8 cellular contexts compared by ENCODE assay signal in genomic region chr6:152863618-152864326, GRCh38.
DNase-seq lines count a peak whose midpoint lies in the region; FAIRE-seq and TF ChIP-seq lines count a peak whose summit lies in the region.

No MANE protein-coding gene starts in this region.

- intact Hi-C loops in prostate gland (cut with DNase I): loop anchor here (5.0 to 10.0 kb wide), 2 partner anchors 81 to 164 kb away; no protein-coding TSS in a partner anchor

- peak; percentile 86 for FAIRE-seq in G401.6 (lab: Jason Lieb, UNC)

- TF ChIP-seq CTCF in prostate gland (IDR thresholded peaks at IDR 0.05): peak; percentile 27 to 67 (median 60)

- H3K9ac ChIP-seq in GM23248: no peak overlapping the region

- in situ Hi-C loops in GM23248 (cut with MboI): no loop called here

- H4K20me1 ChIP-seq in GM23248 (ENCODE audit: insufficient read depth): no peaks in the 10 kb centered on the region

- H3K9me2 ChIP-seq in GM23248 (ENCODE audit: insufficient read depth): no peaks in the 10 kb centered on the region

- WGBS in GM23248 (ENCODE audit: low coverage in 1 of 2, low lambda C conversion rate in 2 of 2, missing lambda C conversion rate in 2 of 2), 2 experiments: 56 to 57% methylated on average over 10 of the region's 10 CpGs
- 61% methylated on average over 10 of the region's 10 CpGs for WGBS in prostate gland

- H3K27me3 ChIP-seq in GM23248 (replicated peaks; ENCODE audit: insufficient read depth) (peaks cover 13% of the 10 kb centered on the region; the same call in 1 of the 2 replicates), SJSA1 (replicated peaks) (peaks cover 4% of the 10 kb centered on the region), prostate gland (replicated peaks; ENCODE audit: insufficient read depth) (no peaks in the 10 kb centered on the region)

- no peak overlapping the region for H3K4me2 ChIP-seq in GM23248 (ENCODE audit: unreplicated experiment)

- H3K79me2 ChIP-seq in GM23248 (ENCODE audit: insufficient read depth): no peaks in the 10 kb centered on the region

- H2AFZ ChIP-seq in GM23248: no peak overlapping the region

- H3K27ac ChIP-seq in GM23248 (no peak overlapping the region), SJSA1 (no peak overlapping the region), prostate gland (no peak overlapping the region)

- H3K4me1 ChIP-seq in GM23248 (ENCODE audit: insufficient read depth): no peaks in the 10 kb centered on the region
- H3K4me1 ChIP-seq in SJSA1 (replicated peaks): 0 out of 2 replicates have a peak, but pooled peaks cover 4% of the 10 kb centered on the region
- no peaks in the 10 kb centered on the region for H3K4me1 ChIP-seq in prostate gland (replicated peaks)

- no peak for TF ChIP-seq POLR2A in prostate gland (IDR thresholded peaks at IDR 0.05)

- H3K4me3 ChIP-seq in GM23248 (no peak overlapping the region), SJSA1 (no peak overlapping the region), prostate gland (no peak overlapping the region)

- H3K9me3 ChIP-seq in GM23248 (ENCODE audit: low read depth): no peaks in the 10 kb centered on the region
- no peaks in the 10 kb centered on the region for H3K9me3 ChIP-seq in SJSA1 (replicated peaks)
- no peaks in the 10 kb centered on the region for H3K9me3 ChIP-seq in prostate gland

- no peaks in the 10 kb centered on the region for H3F3A ChIP-seq in GM23248 (ENCODE audit: insufficient read depth)

- DNase-seq in GM23248 (peak; percentile 75), Kasumi-1 (lab: John Stamatoyannopoulos, UW) (peak; percentile 63), SJSA1 (ENCODE audit: low read depth in 1 of 2, low spot score in 2 of 2) (peak; percentile 47 to 62), glomerular visceral epithelial cell (ENCODE audit: extremely low spot score) (peak; percentile 67), prostate gland (ENCODE audit: low spot score) (peak; percentile 69), GOT3 (lab: John Stamatoyannopoulos, UW) (no peak)
- peak; percentile 55 for DNase-seq in activated naive CD4-positive, alpha-beta T cell treated with Interleukin-2 at 50 U/mL for 16 hours

- H3K36me3 ChIP-seq in GM23248 (ENCODE audit: low read depth): no peaks in the 10 kb centered on the region
- no peaks in the 10 kb centered on the region for H3K36me3 ChIP-seq in SJSA1
- no peaks in the 10 kb centered on the region for H3K36me3 ChIP-seq in prostate gland
